ENCODE assay signal across 8 cellular contexts in the genomic region with DNA sequence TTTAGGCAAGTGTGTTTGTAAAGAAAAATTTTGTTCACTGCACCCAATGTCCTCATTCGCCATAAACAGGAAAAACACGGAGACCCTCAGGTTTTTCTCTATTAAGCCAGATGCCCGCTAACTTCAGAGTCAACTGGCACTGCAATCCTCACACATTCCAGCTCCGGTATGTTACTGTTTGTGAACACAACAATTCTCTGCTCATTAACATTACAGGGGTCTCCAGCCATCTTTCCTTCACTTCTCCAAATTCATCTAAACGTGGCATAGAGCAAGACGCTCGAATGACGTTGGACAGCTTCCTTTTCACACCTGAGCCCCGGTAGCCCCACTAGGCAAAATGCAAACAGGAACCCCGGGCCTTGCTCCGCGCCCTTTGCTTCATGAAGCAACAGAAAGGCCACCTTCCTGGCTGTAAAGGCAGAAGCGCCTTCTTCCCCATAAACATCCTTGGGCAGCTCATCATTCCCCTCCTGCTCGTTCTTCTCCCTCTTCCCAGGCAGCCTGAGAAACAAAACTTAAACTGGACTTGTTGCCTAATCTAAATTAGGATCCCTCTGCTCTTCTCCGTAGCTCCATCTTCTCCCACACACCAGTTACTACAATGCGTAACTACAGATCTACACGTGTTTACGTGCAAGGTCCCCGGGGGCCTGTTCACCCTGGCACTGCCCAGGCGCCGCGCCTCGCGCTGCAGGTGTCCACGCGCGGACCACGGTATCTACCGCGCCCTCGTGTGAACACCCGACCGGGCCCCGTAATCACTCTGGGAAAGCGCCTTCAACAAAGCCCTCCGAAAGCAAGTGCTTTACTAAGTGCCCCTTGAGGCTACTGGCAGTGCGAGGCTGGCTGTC. TPM values are rescaled to one million over a fixed set of nuclear protein-coding genes. Genes with fewer than 3 reads are reported as not detected.
DNase-seq lines count a peak whose midpoint lies in the region; ATAC-seq and TF ChIP-seq lines count a peak whose summit lies in the region.

No MANE protein-coding gene starts in this region.

- peak overlapping the region; percentile 86 for H3K9ac ChIP-seq in OCI-LY3 (ENCODE audit: low read length)

- H2AFZ ChIP-seq in OCI-LY3 (ENCODE audit: low read depth, low read length), result no peak overlapping the region

- H3K27ac ChIP-seq in OCI-LY3 (ENCODE audit: low read length), result peak overlapping the region; percentile 67

- H3K4me2 ChIP-seq in OCI-LY3 (ENCODE audit: low read length), result peak overlapping the region; percentile 93

- peak; percentile 11 for ATAC-seq in GM19351 (IDR thresholded peaks at IDR 0.05; ENCODE audit: unreplicated experiment)
- ATAC-seq in activated naive CD8-positive, alpha-beta T cell treated with anti-CD3 and anti-CD28 coated beads, Interleukin-2, amount 50 U/mL, for 24 hours, result no peak
- peak; percentile 11 for ATAC-seq in left ventricle myocardium superior
- ATAC-seq in HG02610 (IDR thresholded peaks at IDR 0.05; ENCODE audit: unreplicated experiment), result no peak

- H3K4me1 ChIP-seq in BE2C (peaks cover 33% of the 10 kb centered on the region), OCI-LY3 (ENCODE audit: low read length) (peaks cover 36% of the 10 kb centered on the region)

- peaks cover 20% of the 10 kb centered on the region for H3K36me3 Mint-ChIP-seq in activated naive CD8-positive, alpha-beta T cell treated with anti-CD3 and anti-CD28 coated beads, Interleukin-2, amount 50 U/mL, for 24 hours (ENCODE audit: low read depth)

- no peaks in the 10 kb centered on the region for H3K9me3 Mint-ChIP-seq in activated naive CD8-positive, alpha-beta T cell treated with anti-CD3 and anti-CD28 coated beads, Interleukin-2, amount 50 U/mL, for 24 hours

- TF ChIP-seq CTCF in BE2C (IDR thresholded peaks at IDR 0.05; ENCODE audit: low read depth, low read length) (no peak), OCI-LY3 (IDR thresholded peaks at IDR 0.05; ENCODE audit: low read depth, low read length) (no peak), retinal pigment epithelial cell (conservative IDR thresholded peaks at IDR 0.05; ENCODE audit: low read depth, low read length) (no peak)

- H3K27ac Mint-ChIP-seq in activated naive CD8-positive, alpha-beta T cell treated with anti-CD3 and anti-CD28 coated beads, Interleukin-2, amount 50 U/mL, for 24 hours, result peak overlapping the region; percentile 85

- H3K9me3 ChIP-seq in BE2C (no peaks in the 10 kb centered on the region; the same call in 1 of the 2 replicates), OCI-LY3 (ENCODE audit: insufficient read depth, low read length) (no peaks in the 10 kb centered on the region)

- H3K79me2 ChIP-seq in OCI-LY3 (ENCODE audit: low read length), result peaks cover 63% of the 10 kb centered on the region

- H3K4me3 ChIP-seq in BE2C (ENCODE audit: low read depth, low read length) (peak overlapping the region; percentile 96), OCI-LY3 (ENCODE audit: low read length) (peak overlapping the region; percentile 85), retinal pigment epithelial cell (ENCODE audit: low read length) (peak overlapping the region; percentile 69)

- no peaks in the 10 kb centered on the region for H3K27me3 Mint-ChIP-seq in activated naive CD8-positive, alpha-beta T cell treated with anti-CD3 and anti-CD28 coated beads, Interleukin-2, amount 50 U/mL, for 24 hours

- DNase-seq in BE2C, result peak; percentile 34
- no peak for DNase-seq in activated naive CD8-positive, alpha-beta T cell treated with anti-CD3 and anti-CD28 coated beads, Interleukin-2, amount 50 U/mL, for 24 hours
- DNase-seq in left ventricle myocardium superior, result peak; percentile 53
- no peak for DNase-seq in retinal pigment epithelial cell (ENCODE audit: low read depth)
- DNase-seq in NCI-H2029 treated with DMSO at 0.1 percent for 48 hours (lab: John Stamatoyannopoulos, UW), result no peak

- peaks cover 63% of the 10 kb centered on the region for H3K4me1 Mint-ChIP-seq in activated naive CD8-positive, alpha-beta T cell treated with anti-CD3 and anti-CD28 coated beads, Interleukin-2, amount 50 U/mL, for 24 hours

- peaks cover 15% of the 10 kb centered on the region for H3K36me3 ChIP-seq in BE2C
- peaks cover 15% of the 10 kb centered on the region for H3K36me3 ChIP-seq in OCI-LY3 (replicated peaks; ENCODE audit: low read depth, low read length)

- peaks cover 51% of the 10 kb centered on the region for H4K20me1 ChIP-seq in OCI-LY3 (ENCODE audit: insufficient read depth, low read length)

- H3K27me3 ChIP-seq in BE2C (no peaks in the 10 kb centered on the region), OCI-LY3 (ENCODE audit: low read depth, low read length) (no peaks in the 10 kb centered on the region)

- H3K4me3 Mint-ChIP-seq in activated naive CD8-positive, alpha-beta T cell treated with anti-CD3 and anti-CD28 coated beads, Interleukin-2, amount 50 U/mL, for 24 hours, result peak overlapping the region; percentile 92

- intact Hi-C loops in left ventricle myocardium superior (cut with micrococcal nuclease), result no loop called here

RNA-seq across cellular contexts. Expression of gene LBR, which starts 1.2 kb away (rescaled TPM):
- 34.2 TPM for polyA plus RNA-seq in BE2C (2012; ENCODE audit: insufficient read depth, insufficient read length, low read depth)
- 9.5 TPM for total RNA-seq in left ventricle myocardium superior

Comparison
In these comparisons a context has a peak if more than half of its experiments do, and no peak if none do; other contexts are left out.
1. DNase-seq: peak in BE2C (single experiment) and left ventricle myocardium superior (single experiment); none in activated naive CD8-positive, alpha-beta T cell treated with anti-CD3 and anti-CD28 coated beads, Interleukin-2, amount 50 U/mL, for 24 hours (single experiment), retinal pigment epithelial cell (single experiment) and NCI-H2029 treated with DMSO at 0.1 percent for 48 hours (single experiment).
2. ATAC-seq: peak in GM19351 (single experiment) and left ventricle myocardium superior (single experiment); none in activated naive CD8-positive, alpha-beta T cell treated with anti-CD3 and anti-CD28 coated beads, Interleukin-2, amount 50 U/mL, for 24 hours (single experiment) and HG02610 (single experiment).
3. Peak in every context shown above with its lines, with median percentiles within 50 percentile points of each other: H3K4me3 ChIP-seq.